ENCODE assay signal across 2 cellular contexts in genomic region chr4:161320377-161320776, GRCh38.
TF ChIP-seq lines count a peak whose summit lies in the region.

No MANE protein-coding gene starts in this region.

TF ChIP-seq in Ishikawa, 13 proteins besides CTCF, POLR2A, EP300 and RAD21 (continued from another document):
- TF ChIP-seq MAX (IDR thresholded peaks at IDR 0.05), result no peak
TF ChIP-seq in Ishikawa: peak in this region for 0.

TF ChIP-seq in neural cell, 6 proteins besides CTCF, POLR2A, EP300 and RAD21 (continued from another document):
- no peak for TF ChIP-seq REST (IDR thresholded peaks at IDR 0.05; ENCODE audit: borderline replicate concordance)
- no peak for TF ChIP-seq MXI1 (conservative IDR thresholded peaks at IDR 0.05; ENCODE audit: poor library complexity, severe bottlenecking)
- TF ChIP-seq POLR2AphosphoS5 (IDR thresholded peaks at IDR 0.05), result no peak
- no peak for TF ChIP-seq SMC3 (conservative IDR thresholded peaks at IDR 0.05; ENCODE audit: poor library complexity)
- TF ChIP-seq TAF1 (IDR thresholded peaks at IDR 0.05; ENCODE audit: low read depth), result no peak
